ENCODE assay signal across 8 cellular contexts in the genomic region with DNA sequence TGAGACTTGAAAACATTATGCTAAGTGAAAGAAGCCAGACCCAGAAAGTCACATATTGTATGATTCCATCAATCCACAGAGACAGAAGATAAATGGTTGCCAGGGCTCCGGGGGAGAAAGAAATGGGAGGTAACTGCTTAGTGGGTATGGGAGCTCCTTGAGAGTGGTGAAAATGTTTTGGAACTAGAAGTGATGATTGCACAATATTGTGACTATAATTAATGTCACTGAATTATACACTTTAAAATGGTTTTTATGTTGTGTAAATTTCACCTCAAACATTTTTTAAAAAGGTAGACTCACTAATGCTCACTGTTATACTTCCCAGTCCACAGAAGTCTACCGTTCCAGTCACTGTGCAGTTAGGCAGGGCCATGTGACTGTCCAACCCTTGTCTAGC. TPM values are rescaled to one million over a fixed set of nuclear protein-coding genes. Genes with fewer than 3 reads are reported as not detected.
"Had no signal": no experiment of that assay in that cellular context is flagged by ENCODE, and none has a peak within 500 bp of the region (broad histone marks: within the 10 kb centered on the region; RNA-seq: fewer than 3 reads in every experiment).

No MANE protein-coding gene starts in this region.

- DNase-seq: KBM-7, KG1 had no signal

- H3K36me3 Mint-ChIP-seq: IgD-negative memory B cell had no signal

- H3K4me2 ChIP-seq: KMS-11 had no signal

- FAIRE-seq: HTR-8/SVneo had no signal

- H3K27ac Mint-ChIP-seq: IgD-negative memory B cell had no signal

- H3K9me3 Mint-ChIP-seq: IgD-negative memory B cell had no signal

- H3K4me3 Mint-ChIP-seq: IgD-negative memory B cell had no signal

- H3K9ac ChIP-seq: KMS-11 had no signal

- H3K27ac ChIP-seq: HL-60, KMS-11 had no signal

RNA-seq across cellular contexts. Expression of a gene that starts 54.0 kb away (rescaled TPM):
- total RNA-seq: HT-29, HT1080 had no signal
- polyA plus RNA-seq: IgD-negative memory B cell had no signal
